ENCODE assay signal across 9 cellular contexts in genomic region chr4:53748328-53748772, GRCh38.
A peak's percentile ranks its signal among the peaks of the same experiment; 100 is the strongest.
DNase-seq lines count a peak whose midpoint lies in the region; ATAC-seq and TF ChIP-seq lines count a peak whose summit lies in the region.
"Had no signal": no experiment of that assay in that cellular context is flagged by ENCODE, and none has a peak within 500 bp of the region (broad histone marks: within the 10 kb centered on the region; RNA-seq: fewer than 3 reads in every experiment).

No MANE protein-coding gene starts in this region.

- no peaks in the 10 kb centered on the region for H3K9me3 ChIP-seq in mucosa of descending colon

- DNase-seq in mucosa of descending colon: peak in 2 of 3 donors; percentile 14 to 58
- no peak for DNase-seq in NCI-H2029 treated with DMSO at 0.1 percent for 48 hours (lab: John Stamatoyannopoulos, UW)
- DNase-seq in NCI-H1436 treated with DMSO at 0.1 percent for 48 hours (lab: John Stamatoyannopoulos, UW): no peak
- no peak for DNase-seq in activated CD4-positive, alpha-beta T cell treated with anti-CD3 and anti-CD28 coated beads, Interleukin-2, amount 50 U/mL, for 48 hours
- no peak for DNase-seq in islet precursor cell
- DNase-seq: T-helper 2 cell had no signal

- no peak for TF ChIP-seq CTCF in mucosa of descending colon (IDR thresholded peaks at IDR 0.05)

- H3K4me1 ChIP-seq in mucosa of descending colon (ENCODE audit: low read depth): no peaks in the 10 kb centered on the region

- H3K36me3 ChIP-seq in mucosa of descending colon (ENCODE audit: low read depth): no peaks in the 10 kb centered on the region

- intact Hi-C loops in mucosa of descending colon (cut with DNase I, micrococcal nuclease): no loop called here

- ATAC-seq in GM18870 (IDR thresholded peaks at IDR 0.05; ENCODE audit: unreplicated experiment): peak; percentile 95
- peak; percentile 92 for ATAC-seq in HG02571 (IDR thresholded peaks at IDR 0.05; ENCODE audit: unreplicated experiment)
- peak; percentile 97 for ATAC-seq in HG03558 (IDR thresholded peaks at IDR 0.05; ENCODE audit: extremely low read depth, unreplicated experiment)
- peak; percentile 62 for ATAC-seq in mucosa of descending colon

- no peak overlapping the region for H3K4me3 ChIP-seq in mucosa of descending colon

Comparison
In these comparisons a context has a peak if more than half of its experiments do, and no peak if none do; other contexts are left out.
1. DNase-seq: peak in mucosa of descending colon (2 of 3); none in NCI-H2029 treated with DMSO at 0.1 percent for 48 hours (single experiment), NCI-H1436 treated with DMSO at 0.1 percent for 48 hours (single experiment), activated CD4-positive, alpha-beta T cell treated with anti-CD3 and anti-CD28 coated beads, Interleukin-2, amount 50 U/mL, for 48 hours (0 of 2) and islet precursor cell (single experiment).
2. Peak in every context shown above with its lines, with median percentiles within 50 percentile points of each other: ATAC-seq.